9 cellular contexts compared by ENCODE assay signal in genomic region chr5:157994271-157994691, GRCh38.
A peak's percentile ranks its signal among the peaks of the same experiment; 100 is the strongest.
DNase-seq lines count a peak whose midpoint lies in the region; ATAC-seq and TF ChIP-seq lines count a peak whose summit lies in the region.
"Had no signal": no experiment of that assay in that cellular context is flagged by ENCODE, and none has a peak within 500 bp of the region (broad histone marks: within the 10 kb centered on the region; RNA-seq: fewer than 3 reads in every experiment).

No MANE protein-coding gene starts in this region.

- peaks cover 34% of the 10 kb centered on the region for H3K27me3 Mint-ChIP-seq in activated T-cell treated with anti-CD3 and anti-CD28 coated beads, Interleukin-2, amount 50 U/mL, for 4 hours (ENCODE audit: low read depth)

- TF ChIP-seq CTCF in HCT116 (IDR thresholded peaks at IDR 0.05 in 2 of 3, conservative IDR thresholded peaks at IDR 0.05 in 1 of 3; ENCODE audit: borderline replicate concordance in 1 of 3, insufficient read depth in 1 of 3, low read depth in 2 of 3, low read length in 2 of 3) (no peak), suprapubic skin (IDR thresholded peaks at IDR 0.05) (no peak)

- H3K36me3 Mint-ChIP-seq in activated T-cell treated with anti-CD3 and anti-CD28 coated beads, Interleukin-2, amount 50 U/mL, for 4 hours (ENCODE audit: insufficient read depth), result no peaks in the 10 kb centered on the region

- CTCF ChIA-PET in HCT116 (lab: Charles Lee), result interaction anchor here (0.6 to 2.4 kb wide), 9 partner anchors 16 to 246 kb away, joined by 3 to 17 read pairs (median 4); no protein-coding TSS in a partner anchor

- H3K4me3 ChIP-seq in BLaER1 treated with 17β-estradiol and CSF1 and Interleukin-3, amounts not matched to agents 10 nM and 100 nM, result no peak overlapping the region
- H3K4me3 ChIP-seq in HCT116 (replicated peaks in 1 of 2; ENCODE audit: low read depth in 1 of 2, low read length in 2 of 2), result no peak overlapping the region
- H3K4me3 ChIP-seq in mucosa of stomach (ENCODE audit: low read length), result no peak overlapping the region
- no peak overlapping the region for H3K4me3 ChIP-seq in suprapubic skin
- H3K4me3 ChIP-seq: spleen had no signal

- POLR2A ChIA-PET in HCT116 (lab: Charles Lee), result no interaction called here

- peaks cover 13 to 32% (median 18%) of the 10 kb centered on the region in 11 experiments; a peak in 19 of 22 replicates for H3K27me3 ChIP-seq in BLaER1 treated with 17β-estradiol and CSF1 and Interleukin-3, amounts not matched to agents 10 nM and 100 nM
- no peaks in the 10 kb centered on the region for H3K27me3 ChIP-seq in HCT116 (ENCODE audit: insufficient read depth, low read length)
- H3K27me3 ChIP-seq in mucosa of stomach (ENCODE audit: control insufficient read depth, insufficient read depth, low read length), result no peaks in the 10 kb centered on the region
- no peaks in the 10 kb centered on the region for H3K27me3 ChIP-seq in suprapubic skin

- ATAC-seq in HCT116, result 0 out of 2 replicates have a peak, but pooled peaks have one; percentile 5
- peak; percentile 55 to 74 for ATAC-seq in activated T-cell treated with anti-CD3 and anti-CD28 coated beads, Interleukin-2, amount 50 U/mL, for 4 hours

- H3K36me3 ChIP-seq in BLaER1 treated with 17β-estradiol and CSF1 and Interleukin-3, amounts not matched to agents 10 nM and 100 nM, result no peaks in the 10 kb centered on the region
- H3K36me3 ChIP-seq in HCT116 (ENCODE audit: control insufficient read depth in 1 of 2, insufficient read depth in 2 of 2, low read length in 2 of 2) (no peaks in the 10 kb centered on the region), mucosa of stomach (ENCODE audit: control insufficient read depth, insufficient read depth, low read length) (no peaks in the 10 kb centered on the region), suprapubic skin (no peaks in the 10 kb centered on the region)
- H3K36me3 ChIP-seq: spleen had no signal

- H3K27ac ChIP-seq in BLaER1 treated with 17β-estradiol and CSF1 and Interleukin-3, amounts not matched to agents 10 nM and 100 nM, result no peak overlapping the region
- H3K27ac ChIP-seq in HCT116 (ENCODE audit: low read depth, low read length) (no peak overlapping the region), suprapubic skin (no peak overlapping the region)
- H3K27ac ChIP-seq: spleen had no signal

- peaks cover 9 to 21% (median 15%) of the 10 kb centered on the region in 10 experiments; a peak in 19 of 20 replicates for H3K4me1 ChIP-seq in BLaER1 treated with 17β-estradiol and CSF1 and Interleukin-3, amounts not matched to agents 10 nM and 100 nM
- no peaks in the 10 kb centered on the region for H3K4me1 ChIP-seq in HCT116 (ENCODE audit: control insufficient read depth in 1 of 2, insufficient read depth in 2 of 2, low read length in 2 of 2)
- peaks cover 11% of the 10 kb centered on the region for H3K4me1 ChIP-seq in mucosa of stomach (ENCODE audit: control insufficient read depth, insufficient read depth, low read length)
- H3K4me1 ChIP-seq in suprapubic skin, result peaks cover 5% of the 10 kb centered on the region

- H2AFZ ChIP-seq in HCT116 (ENCODE audit: low read depth, low read length, poor library complexity, severe bottlenecking), result peak overlapping the region; percentile 82

- H3K9me3 Mint-ChIP-seq in activated T-cell treated with anti-CD3 and anti-CD28 coated beads, Interleukin-2, amount 50 U/mL, for 4 hours, result no peaks in the 10 kb centered on the region

- no peak for TF ChIP-seq RAD21 in HCT116 (IDR thresholded peaks at IDR 0.05; ENCODE audit: low read depth)

- intact Hi-C loops in HCT116 (cut with micrococcal nuclease), result loop anchor here (2.0 kb wide), 1 partner anchor 231 kb away; no protein-coding TSS in a partner anchor

- no TSS peak for BruUV-seq in HCT116 (replicated peaks; lab: Mats Ljungman, UMichigan)

- no peak overlapping the region for H3K9ac ChIP-seq in BLaER1 treated with 17β-estradiol and CSF1 and Interleukin-3, amounts not matched to agents 10 nM and 100 nM
- no peak overlapping the region for H3K9ac ChIP-seq in HCT116 (ENCODE audit: low read length)
- peak overlapping the region; percentile 31 for H3K9ac ChIP-seq in mucosa of stomach (ENCODE audit: low read length)

- TF ChIP-seq POLR2A in HCT116 (IDR thresholded peaks at IDR 0.05; ENCODE audit: borderline replicate concordance, extremely low read depth, insufficient read depth, insufficient read length) (no peak), suprapubic skin (IDR thresholded peaks at IDR 0.05) (no peak)

- H3K9me3 ChIP-seq in BLaER1 treated with 17β-estradiol and CSF1 and Interleukin-3, amounts not matched to agents 10 nM and 100 nM (replicated peaks in 1 of 11), result 0 out of 22 replicates have a peak, but pooled peaks cover 0 to 5% (median 0%) of the 10 kb centered on the region in 11 experiments
- H3K9me3 ChIP-seq in HCT116 (ENCODE audit: control insufficient read depth in 1 of 2, insufficient read depth in 1 of 2, low read depth in 1 of 2, low read length in 2 of 2), result no peaks in the 10 kb centered on the region
- no peaks in the 10 kb centered on the region for H3K9me3 ChIP-seq in mucosa of stomach (ENCODE audit: control insufficient read depth, low read length)
- no peaks in the 10 kb centered on the region for H3K9me3 ChIP-seq in suprapubic skin
- H3K9me3 ChIP-seq: spleen had no signal

- 74% methylated on average over 6 of the region's 6 CpGs for WGBS in suprapubic skin

- H3K9me2 ChIP-seq in HCT116 (ENCODE audit: insufficient read depth), result no peaks in the 10 kb centered on the region

- H3K4me2 ChIP-seq in BLaER1 treated with 17β-estradiol and CSF1 and Interleukin-3, amounts not matched to agents 10 nM and 100 nM, result peak overlapping the region; percentile 12 to 74 (median 63); a peak in 20 of 22 replicates
- 0 out of 2 replicates have a peak overlapping the region, but pooled peaks have one; percentile 7 for H3K4me2 ChIP-seq in HCT116 (ENCODE audit: low read length)

- peaks cover 15% of the 10 kb centered on the region for H3K4me1 Mint-ChIP-seq in activated T-cell treated with anti-CD3 and anti-CD28 coated beads, Interleukin-2, amount 50 U/mL, for 4 hours (ENCODE audit: low read depth)

- DNase-seq in HCT116 (ENCODE audit: low read depth, low spot score), result no peak
- no peak for DNase-seq in activated T-cell treated with anti-CD3 and anti-CD28 coated beads, Interleukin-2, amount 50 U/mL, for 4 hours
- no peak for DNase-seq in suprapubic skin (ENCODE audit: low spot score in 2 of 2)
- no peak for DNase-seq in NCI-H2171 (lab: John Stamatoyannopoulos, UW)
- DNase-seq in retina, result no peak
- no peak for DNase-seq in stimulated activated CD4-positive, alpha-beta T cell treated with anti-CD3 and anti-CD28 coated beads, Interleukin-12 subunit alpha, Interleukin-12 subunit beta, amount 100 ng/mL, for 4 hours

- H3K4me3 Mint-ChIP-seq in activated T-cell treated with anti-CD3 and anti-CD28 coated beads, Interleukin-2, amount 50 U/mL, for 4 hours, result peak overlapping the region; percentile 1

- H4K20me1 ChIP-seq in BLaER1 treated with 17β-estradiol and CSF1 and Interleukin-3, amounts not matched to agents 10 nM and 100 nM, result peaks cover 0 to 7% (median 5%) of the 10 kb centered on the region in 11 experiments; a peak in 7 of 22 replicates
- no peaks in the 10 kb centered on the region for H4K20me1 ChIP-seq in HCT116 (ENCODE audit: insufficient read depth)

- H3K79me2 ChIP-seq in HCT116 (ENCODE audit: insufficient read depth, low read length), result no peaks in the 10 kb centered on the region

- RAD21 ChIA-PET in HCT116 (lab: Charles Lee; ENCODE audit: low non-redundant PET in 1 of 2, low total read pairs in 2 of 2, uncharacterized antibody in 2 of 2, unreplicated experiment in 2 of 2), result no interaction called here

- no peak for TF ChIP-seq EP300 in suprapubic skin (IDR thresholded peaks at IDR 0.05)

TF ChIP-seq in HCT116, 20 proteins besides CTCF, POLR2A, EP300 and RAD21:
- no peak for TF ChIP-seq ZNF274 (IDR thresholded peaks at IDR 0.05; ENCODE audit: low read depth, low read length)
- TF ChIP-seq, protein P1, sequence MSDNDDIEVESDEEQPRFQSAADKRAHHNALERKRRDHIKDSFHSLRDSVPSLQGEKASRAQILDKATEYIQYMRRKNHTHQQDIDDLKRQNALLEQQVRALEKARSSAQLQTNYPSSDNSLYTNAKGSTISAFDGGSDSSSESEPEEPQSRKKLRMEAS (IDR thresholded peaks at IDR 0.05), result no peak
- TF ChIP-seq ZFX (IDR thresholded peaks at IDR 0.05), result no peak
- no peak for TF ChIP-seq ELF1 (IDR thresholded peaks at IDR 0.05; ENCODE audit: borderline replicate concordance, low read depth)
- TF ChIP-seq, protein P2, sequence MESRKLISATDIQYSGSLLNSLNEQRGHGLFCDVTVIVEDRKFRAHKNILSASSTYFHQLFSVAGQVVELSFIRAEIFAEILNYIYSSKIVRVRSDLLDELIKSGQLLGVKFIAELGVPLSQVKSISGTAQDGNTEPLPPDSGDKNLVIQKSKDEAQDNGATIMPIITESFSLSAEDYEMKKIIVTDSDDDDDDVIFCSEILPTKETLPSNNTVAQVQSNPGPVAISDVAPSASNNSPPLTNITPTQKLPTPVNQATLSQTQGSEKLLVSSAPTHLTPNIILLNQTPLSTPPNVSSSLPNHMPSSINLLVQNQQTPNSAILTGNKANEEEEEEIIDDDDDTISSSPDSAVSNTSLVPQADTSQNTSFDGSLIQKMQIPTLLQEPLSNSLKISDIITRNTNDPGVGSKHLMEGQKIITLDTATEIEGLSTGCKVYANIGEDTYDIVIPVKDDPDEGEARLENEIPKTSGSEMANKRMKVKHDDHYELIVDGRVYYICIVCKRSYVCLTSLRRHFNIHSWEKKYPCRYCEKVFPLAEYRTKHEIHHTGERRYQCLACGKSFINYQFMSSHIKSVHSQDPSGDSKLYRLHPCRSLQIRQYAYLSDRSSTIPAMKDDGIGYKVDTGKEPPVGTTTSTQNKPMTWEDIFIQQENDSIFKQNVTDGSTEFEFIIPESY (IDR thresholded peaks at IDR 0.05; ENCODE audit: extremely low read depth, insufficient replicate concordance, low read length), result no peak
- TF ChIP-seq CEBPB (IDR thresholded peaks at IDR 0.05; ENCODE audit: low read depth), result no peak
- no peak for TF ChIP-seq POLR2AphosphoS5 (IDR thresholded peaks at IDR 0.05; ENCODE audit: low read depth, low read length)
- TF ChIP-seq FOSL1 (IDR thresholded peaks at IDR 0.05; ENCODE audit: low read depth), result no peak
- no peak for TF ChIP-seq SRF (IDR thresholded peaks at IDR 0.05; ENCODE audit: low read depth)
- TF ChIP-seq YY1 (IDR thresholded peaks at IDR 0.05; ENCODE audit: extremely low read depth, insufficient replicate concordance, low read depth, low read length), result no peak
- no peak for TF ChIP-seq CBX3 (IDR thresholded peaks at IDR 0.05; ENCODE audit: low read depth)
- TF ChIP-seq TCF7L2 (IDR thresholded peaks at IDR 0.05; ENCODE audit: borderline replicate concordance, extremely low read depth, insufficient read depth, insufficient read length), result no peak
- no peak for TF ChIP-seq EZH2phosphoT487 (IDR thresholded peaks at IDR 0.05; ENCODE audit: borderline replicate concordance)
